17 cellular contexts compared by ENCODE assay signal in genomic region chr20:58913079-58913478, GRCh38.
DNase-seq lines count a peak whose midpoint lies in the region; ATAC-seq and TF ChIP-seq lines count a peak whose summit lies in the region.
"Had no signal": no experiment of that assay in that cellular context is flagged by ENCODE, and none has a peak within 500 bp of the region (broad histone marks: within the 10 kb centered on the region; RNA-seq: fewer than 3 reads in every experiment).

No MANE protein-coding gene starts in this region.

- H3K36me3 ChIP-seq in DND-41 (ENCODE audit: insufficient read depth, low read length), result peaks cover 36% of the 10 kb centered on the region
- peaks cover 37% of the 10 kb centered on the region for H3K36me3 ChIP-seq in MG63

- H3K27me3 ChIP-seq in DND-41 (ENCODE audit: insufficient read depth, low read length, poor library complexity) (no peaks in the 10 kb centered on the region), MG63 (no peaks in the 10 kb centered on the region)
- H3K27me3 ChIP-seq: BLaER1 had no signal

- ATAC-seq in activated CD8-positive, alpha-beta T cell treated with anti-CD3 and anti-CD28 coated beads, Interleukin-2, amount 10 ng/mL, durations not matched to agents 7 days and 5 days, result no peak
- ATAC-seq in activated CD8-positive, alpha-beta T cell treated with anti-CD3 and anti-CD28 coated beads for 36 hours, result no peak
- peak; percentile 14; the same call in 1 of the 3 replicates for ATAC-seq in DND-41 (ENCODE audit: insufficient read depth, low read depth)
- ATAC-seq in memory B cell (ENCODE audit: low read depth), result no peak
- ATAC-seq: CD8-positive, alpha-beta T cell; GM12878 had no signal

- POLR2A ChIA-PET in activated CD8-positive, alpha-beta T cell treated with anti-CD3 and anti-CD28 coated beads, Interleukin-2, amount 10 ng/mL, durations not matched to agents 7 days and 5 days (lab: Charles Lee), result no interaction called here
- POLR2A ChIA-PET in activated CD8-positive, alpha-beta T cell treated with anti-CD3 and anti-CD28 coated beads for 36 hours (lab: Charles Lee), result no interaction called here

- no peak overlapping the region for H3K9ac ChIP-seq in DND-41 (ENCODE audit: low read depth, low read length)
- H3K9ac ChIP-seq: BLaER1 had no signal

- peaks cover 44% of the 10 kb centered on the region for H3K4me1 Mint-ChIP-seq in activated CD8-positive, alpha-beta T cell treated with anti-CD3 and anti-CD28 coated beads, Interleukin-2, amount 10 ng/mL, durations not matched to agents 7 days and 5 days (ENCODE audit: low read depth)
- peaks cover 34% of the 10 kb centered on the region for H3K4me1 Mint-ChIP-seq in activated CD8-positive, alpha-beta T cell treated with anti-CD3 and anti-CD28 coated beads for 36 hours (ENCODE audit: low read depth)
- H3K4me1 Mint-ChIP-seq in memory B cell, result peaks cover 8% of the 10 kb centered on the region
- peaks cover 7% of the 10 kb centered on the region for H3K4me1 Mint-ChIP-seq in osteocyte (ENCODE audit: unreplicated experiment)

- H3K27ac Mint-ChIP-seq in activated CD8-positive, alpha-beta T cell treated with anti-CD3 and anti-CD28 coated beads, Interleukin-2, amount 10 ng/mL, durations not matched to agents 7 days and 5 days, result no peak overlapping the region
- H3K27ac Mint-ChIP-seq in activated CD8-positive, alpha-beta T cell treated with anti-CD3 and anti-CD28 coated beads for 36 hours, result no peak overlapping the region
- H3K27ac Mint-ChIP-seq in memory B cell (peak overlapping the region; percentile 2), osteocyte (ENCODE audit: unreplicated experiment) (no peak overlapping the region)

- intact Hi-C loops in activated CD8-positive, alpha-beta T cell treated with anti-CD3 and anti-CD28 coated beads for 36 hours (cut with micrococcal nuclease), result no loop called here

- H3K9me3 ChIP-seq in DND-41 (ENCODE audit: insufficient read depth, low read length, severe bottlenecking) (no peaks in the 10 kb centered on the region), MG63 (no peaks in the 10 kb centered on the region)
- H3K9me3 ChIP-seq: BLaER1 had no signal

- H3K9me3 Mint-ChIP-seq in activated CD8-positive, alpha-beta T cell treated with anti-CD3 and anti-CD28 coated beads, Interleukin-2, amount 10 ng/mL, durations not matched to agents 7 days and 5 days (ENCODE audit: insufficient read depth), result no peaks in the 10 kb centered on the region
- H3K9me3 Mint-ChIP-seq in activated CD8-positive, alpha-beta T cell treated with anti-CD3 and anti-CD28 coated beads for 36 hours, result no peaks in the 10 kb centered on the region
- no peaks in the 10 kb centered on the region for H3K9me3 Mint-ChIP-seq in memory B cell
- H3K9me3 Mint-ChIP-seq in osteocyte (ENCODE audit: unreplicated experiment), result no peaks in the 10 kb centered on the region
- H3K9me3 Mint-ChIP-seq: CD14-positive monocyte; CD8-positive, alpha-beta T cell; H9 had no signal

- no peak for TF ChIP-seq CTCF in activated CD8-positive, alpha-beta T cell treated with anti-CD3 and anti-CD28 coated beads for 36 hours (IDR thresholded peaks at IDR 0.05)
- no peak for TF ChIP-seq CTCF in DND-41 (IDR thresholded peaks at IDR 0.05; ENCODE audit: borderline replicate concordance, extremely low read depth, low read length, poor library complexity, severe bottlenecking)
- no peak for TF ChIP-seq CTCF in osteocyte (IDR thresholded peaks at IDR 0.05)

- DNase-seq in activated CD8-positive, alpha-beta T cell treated with anti-CD3 and anti-CD28 coated beads, Interleukin-2, amount 10 ng/mL, durations not matched to agents 7 days and 5 days, result peak; percentile 17
- DNase-seq in activated CD8-positive, alpha-beta T cell treated with anti-CD3 and anti-CD28 coated beads for 36 hours, result no peak
- DNase-seq in DND-41, result no peak
- DNase-seq in memory B cell (ENCODE audit: low spot score in 2 of 2), result no peak
- DNase-seq in osteocyte (ENCODE audit: extremely low spot score, unreplicated experiment), result peak; percentile 46
- no peak for DNase-seq in MV-4-11 (lab: John Stamatoyannopoulos, UW)
- no peak for DNase-seq in MG63
- no peak for DNase-seq in NCI-H345 (lab: John Stamatoyannopoulos, UW)
- DNase-seq: 8988T; Calu3; CD8-positive, alpha-beta T cell; DMS79 treated with DMSO at 0.1 percent for 48 hours; EL; H9 had no signal

- peaks cover 2% of the 10 kb centered on the region for H3K27me3 Mint-ChIP-seq in activated CD8-positive, alpha-beta T cell treated with anti-CD3 and anti-CD28 coated beads, Interleukin-2, amount 10 ng/mL, durations not matched to agents 7 days and 5 days (ENCODE audit: low read depth)
- H3K27me3 Mint-ChIP-seq in activated CD8-positive, alpha-beta T cell treated with anti-CD3 and anti-CD28 coated beads for 36 hours, result no peaks in the 10 kb centered on the region
- no peaks in the 10 kb centered on the region for H3K27me3 Mint-ChIP-seq in memory B cell
- no peaks in the 10 kb centered on the region for H3K27me3 Mint-ChIP-seq in osteocyte (ENCODE audit: unreplicated experiment)

- H2AFZ ChIP-seq in DND-41 (ENCODE audit: low read depth, low read length), result no peak overlapping the region

- peaks cover 29% of the 10 kb centered on the region for H4K20me1 ChIP-seq in DND-41 (ENCODE audit: insufficient read depth, low read length)
- H4K20me1 ChIP-seq: BLaER1 had no signal

- no peak overlapping the region for H3K4me3 ChIP-seq in DND-41 (ENCODE audit: low read depth in 1 of 2, low read length in 2 of 2)
- H3K4me3 ChIP-seq in MG63, result no peak overlapping the region
- H3K4me3 ChIP-seq: BLaER1, GM12878 had no signal

- H3K4me3 Mint-ChIP-seq in activated CD8-positive, alpha-beta T cell treated with anti-CD3 and anti-CD28 coated beads, Interleukin-2, amount 10 ng/mL, durations not matched to agents 7 days and 5 days, result no peak overlapping the region
- H3K4me3 Mint-ChIP-seq in activated CD8-positive, alpha-beta T cell treated with anti-CD3 and anti-CD28 coated beads for 36 hours, result no peak overlapping the region
- H3K4me3 Mint-ChIP-seq in memory B cell (no peak overlapping the region), osteocyte (ENCODE audit: unreplicated experiment) (no peak overlapping the region)
- H3K4me3 Mint-ChIP-seq: CD14-positive monocyte; CD8-positive, alpha-beta T cell; H9 had no signal

- H3K79me2 ChIP-seq in DND-41 (ENCODE audit: insufficient read depth, low read length), result no peaks in the 10 kb centered on the region

- peaks cover 45% of the 10 kb centered on the region for H3K36me3 Mint-ChIP-seq in activated CD8-positive, alpha-beta T cell treated with anti-CD3 and anti-CD28 coated beads, Interleukin-2, amount 10 ng/mL, durations not matched to agents 7 days and 5 days (ENCODE audit: low read depth)
- peaks cover 36% of the 10 kb centered on the region for H3K36me3 Mint-ChIP-seq in activated CD8-positive, alpha-beta T cell treated with anti-CD3 and anti-CD28 coated beads for 36 hours (ENCODE audit: low read depth)
- H3K36me3 Mint-ChIP-seq in memory B cell (peaks cover 19% of the 10 kb centered on the region), osteocyte (ENCODE audit: unreplicated experiment) (peaks cover 44% of the 10 kb centered on the region)

- no peak overlapping the region for H3K4me2 ChIP-seq in DND-41 (ENCODE audit: insufficient read depth, low read length)
- H3K4me2 ChIP-seq: BLaER1 had no signal

- no peak overlapping the region for H3K27ac ChIP-seq in DND-41 (ENCODE audit: low read length)
- H3K27ac ChIP-seq: BLaER1 had no signal

- no peaks in the 10 kb centered on the region for H3K4me1 ChIP-seq in DND-41 (ENCODE audit: insufficient read depth, low read length)

- CTCF ChIA-PET in activated CD8-positive, alpha-beta T cell treated with anti-CD3 and anti-CD28 coated beads, Interleukin-2, amount 10 ng/mL, durations not matched to agents 7 days and 5 days (lab: Charles Lee), result no interaction called here
- CTCF ChIA-PET in activated CD8-positive, alpha-beta T cell treated with anti-CD3 and anti-CD28 coated beads for 36 hours (lab: Charles Lee), result no interaction called here

Comparison
In these comparisons a context has a peak if more than half of its experiments do, and no peak if none do; other contexts are left out.
1. DNase-seq: peak in activated CD8-positive, alpha-beta T cell treated with anti-CD3 and anti-CD28 coated beads, Interleukin-2, amount 10 ng/mL, durations not matched to agents 7 days and 5 days (single experiment) and osteocyte (single experiment); none in activated CD8-positive, alpha-beta T cell treated with anti-CD3 and anti-CD28 coated beads for 36 hours (single experiment), DND-41 (single experiment), memory B cell (0 of 2), MV-4-11 (single experiment), MG63 (single experiment) and NCI-H345 (single experiment).